Comparison of ENCODE assay signal across 13 cellular contexts in genomic region chr2:26685943-26686839, GRCh38. TPM values are rescaled to one million over a fixed set of nuclear protein-coding genes. Genes with fewer than 3 reads are reported as not detected.
DNase-seq lines count a peak whose midpoint lies in the region; ATAC-seq and TF ChIP-seq lines count a peak whose summit lies in the region.
"Had no signal": no experiment of that assay in that cellular context is flagged by ENCODE, and none has a peak within 500 bp of the region (broad histone marks: within the 10 kb centered on the region; RNA-seq: fewer than 3 reads in every experiment).

No MANE protein-coding gene starts in this region.

- H3K4me1 Mint-ChIP-seq in progenitor cell of endocrine pancreas (ENCODE audit: low read depth) = peaks cover 42% of the 10 kb centered on the region

- peak overlapping the region; percentile 22 for H3K4me3 Mint-ChIP-seq in progenitor cell of endocrine pancreas (ENCODE audit: low read depth)

- H3K9me3 Mint-ChIP-seq in progenitor cell of endocrine pancreas (ENCODE audit: low read depth) = no peaks in the 10 kb centered on the region

- TF ChIP-seq CTCF in progenitor cell of endocrine pancreas (IDR thresholded peaks at IDR 0.05; ENCODE audit: unreplicated experiment) = no peak

- H3K27ac Mint-ChIP-seq in progenitor cell of endocrine pancreas = peak overlapping the region; percentile 96

- DNase-seq in HK-2 (ENCODE audit: unreplicated experiment) (peak; percentile 59), NCI-H2196 treated with DMSO at 0.1 percent for 48 hours (lab: John Stamatoyannopoulos, UW; ENCODE audit: unreplicated experiment) (peak; percentile 85), dermis blood vessel endothelial cell (peak; percentile 4), progenitor cell of endocrine pancreas (ENCODE audit: low spot score, unreplicated experiment) (peak; percentile 48), 8988T (no peak)
- DNase-seq: activated naive CD4-positive, alpha-beta T cell treated with Interleukin-2 at 50 U/mL for 16 hours; Kasumi-1 had no signal

- peaks cover 20% of the 10 kb centered on the region for H3K27me3 Mint-ChIP-seq in progenitor cell of endocrine pancreas

- no peaks in the 10 kb centered on the region for H3K36me3 Mint-ChIP-seq in progenitor cell of endocrine pancreas (ENCODE audit: insufficient read depth)

- ATAC-seq in GM21717 (IDR thresholded peaks at IDR 0.05; ENCODE audit: unreplicated experiment) (no peak), HG03280 (IDR thresholded peaks at IDR 0.05; ENCODE audit: unreplicated experiment) (no peak), GM18511 (IDR thresholded peaks at IDR 0.05; ENCODE audit: unreplicated experiment) (no peak)

RNA-seq across cellular contexts. Expression of gene KCNK3, which starts 6.3 kb away (rescaled TPM):
- total RNA-seq in dermis blood vessel endothelial cell (under 0.01 and 0.05 TPM in 2 replicates), progenitor cell of endocrine pancreas (1.2 and 1.5 TPM in 2 replicates)
- total RNA-seq: activated CD8-positive, alpha-beta memory T cell treated with anti-CD3 and anti-CD28 coated beads for 36 hours; T-helper 2 cell treated with Interferon-gamma antibody and Interleukin-4, amounts not matched to agents 100 ng/mL and 5 ng/mL, for 36 hours had no signal

RNA-seq across cellular contexts. Expression of gene CIB4, which starts 45.0 kb away (rescaled TPM):
- total RNA-seq in dermis blood vessel endothelial cell = not detected in 2 replicates
- total RNA-seq in progenitor cell of endocrine pancreas = not detected in 2 replicates
- total RNA-seq: activated CD8-positive, alpha-beta memory T cell treated with anti-CD3 and anti-CD28 coated beads for 36 hours; omental fat pad; T-helper 2 cell treated with Interferon-gamma antibody and Interleukin-4, amounts not matched to agents 100 ng/mL and 5 ng/mL, for 36 hours had no signal
